1 cellular context compared by ENCODE assay signal in genomic region chr10:62632071-62632809, GRCh38.
A peak's percentile ranks its signal among the peaks of the same experiment; 100 is the strongest.
TF ChIP-seq lines count a peak whose summit lies in the region.

No MANE protein-coding gene starts in this region.

TF ChIP-seq in GM12878, 131 proteins besides CTCF, POLR2A, EP300 and RAD21 (continued from another document and continues in another):
- no peak for TF ChIP-seq PKNOX1 (IDR thresholded peaks at IDR 0.05)
- TF ChIP-seq ZBED1 (IDR thresholded peaks at IDR 0.05; ENCODE audit: borderline replicate concordance): peak; percentile 77; the same call in 1 of the 2 replicates
- peak; percentile 78 for TF ChIP-seq RUNX3 (IDR thresholded peaks at IDR 0.05; ENCODE audit: low read length)
- TF ChIP-seq IKZF2 (IDR thresholded peaks at IDR 0.05): peak; percentile 94
- TF ChIP-seq NR2C2 (IDR thresholded peaks at IDR 0.05; ENCODE audit: borderline replicate concordance, control insufficient read depth, insufficient read length, low read depth): no peak
- TF ChIP-seq ELK1 (IDR thresholded peaks at IDR 0.05; ENCODE audit: low read depth, low read length): peak; percentile 36; the same call in 1 of the 2 replicates
- peak; percentile 99 for TF ChIP-seq ZNF217 (IDR thresholded peaks at IDR 0.05)
- 0 out of 2 replicates have a peak, but pooled peaks have one; percentile 45 for TF ChIP-seq STAT1 (conservative IDR thresholded peaks at IDR 0.05)
- peak; percentile 77; the same call in 1 of the 2 replicates for TF ChIP-seq REST (IDR thresholded peaks at IDR 0.05; ENCODE audit: low read depth, low read length)
- no peak for TF ChIP-seq HDGF (IDR thresholded peaks at IDR 0.05)
- TF ChIP-seq HDAC6 (IDR thresholded peaks at IDR 0.05; ENCODE audit: unreplicated experiment): no peak
- no peak for TF ChIP-seq SMAD5 (IDR thresholded peaks at IDR 0.05; ENCODE audit: low read depth)
- no peak for TF ChIP-seq YY1 (IDR thresholded peaks at IDR 0.05; ENCODE audit: low read depth, low read length)
- peak; percentile 88; the same call in 1 of the 2 replicates for TF ChIP-seq ASH2L (IDR thresholded peaks at IDR 0.05; ENCODE audit: borderline replicate concordance, low read depth)
- no peak for TF ChIP-seq BCL3 (IDR thresholded peaks at IDR 0.05; ENCODE audit: borderline replicate concordance, insufficient read depth, low read depth, low read length, poor library complexity, severe bottlenecking)
- TF ChIP-seq NBN (IDR thresholded peaks at IDR 0.05): peak; percentile 96
- TF ChIP-seq NFIC (IDR thresholded peaks at IDR 0.05; ENCODE audit: low read depth, low read length): peak; percentile 93
- TF ChIP-seq PRDM15 (CRISPR knock-in tag; IDR thresholded peaks at IDR 0.05): no peak
- no peak for TF ChIP-seq E2F4 (IDR thresholded peaks at IDR 0.05; ENCODE audit: low read depth, low read length)
- TF ChIP-seq ZBTB4 (CRISPR knock-in tag; IDR thresholded peaks at IDR 0.05): no peak
- peak; percentile 83 for TF ChIP-seq RELA (IDR thresholded peaks at IDR 0.05; ENCODE audit: borderline replicate concordance, partially characterized antibody)
- no peak for TF ChIP-seq KDM1A (IDR thresholded peaks at IDR 0.05; ENCODE audit: borderline replicate concordance)
- no peak for TF ChIP-seq JUND (IDR thresholded peaks at IDR 0.05; ENCODE audit: low read depth, low read length)
- TF ChIP-seq DPF2 (IDR thresholded peaks at IDR 0.05): peak; percentile 94
- no peak for TF ChIP-seq SUZ12 (IDR thresholded peaks at IDR 0.05; ENCODE audit: unreplicated experiment)
- peak; percentile 34; the same call in 1 of the 2 replicates for TF ChIP-seq SMC3 (IDR thresholded peaks at IDR 0.05; ENCODE audit: borderline replicate concordance, low read length)
- TF ChIP-seq ATF7 (IDR thresholded peaks at IDR 0.05; ENCODE audit: low read depth): peak; percentile 91
- TF ChIP-seq SREBF1 (IDR thresholded peaks at IDR 0.05; ENCODE audit: low read length): no peak
- TF ChIP-seq ZNF274 (IDR thresholded peaks at IDR 0.05; ENCODE audit: insufficient read depth, insufficient read length): no peak
- 0 out of 2 replicates have a peak, but pooled peaks have one; percentile 8 for TF ChIP-seq CBFB (IDR thresholded peaks at IDR 0.05; ENCODE audit: low read depth)
- peak; percentile 95 for TF ChIP-seq MTA2 (IDR thresholded peaks at IDR 0.05; ENCODE audit: low read depth)
- no peak for TF ChIP-seq CHD1 (IDR thresholded peaks at IDR 0.05; ENCODE audit: low read depth, low read length)
- no peak for TF ChIP-seq ZZZ3 (IDR thresholded peaks at IDR 0.05; ENCODE audit: control insufficient read depth, insufficient read length, low read depth)
- peak; percentile 30 for TF ChIP-seq KLF5 (IDR thresholded peaks at IDR 0.05; ENCODE audit: partially characterized antibody)
- TF ChIP-seq E4F1 (IDR thresholded peaks at IDR 0.05; ENCODE audit: borderline replicate concordance, partially characterized antibody): no peak
- no peak for TF ChIP-seq FOXK2 (IDR thresholded peaks at IDR 0.05)
- no peak for TF ChIP-seq KAT2A (conservative IDR thresholded peaks at IDR 0.05; ENCODE audit: control insufficient read depth, low read depth, low read length)
- TF ChIP-seq CBX5 (IDR thresholded peaks at IDR 0.05; ENCODE audit: low read depth): 0 out of 2 replicates have a peak, but pooled peaks have one; percentile 19
- peak; percentile 62 for TF ChIP-seq PML (IDR thresholded peaks at IDR 0.05; ENCODE audit: low read length)
- TF ChIP-seq CREM (IDR thresholded peaks at IDR 0.05; ENCODE audit: low read depth): peak; percentile 83
- TF ChIP-seq USF1 (IDR thresholded peaks at IDR 0.05; ENCODE audit: borderline replicate concordance, extremely low read length, insufficient read depth, low read depth, low read length): no peak
- TF ChIP-seq CBX3 (IDR thresholded peaks at IDR 0.05; ENCODE audit: borderline replicate concordance, low read depth): no peak
- no peak for TF ChIP-seq NR2C1 (IDR thresholded peaks at IDR 0.05)
- TF ChIP-seq FOXM1 (IDR thresholded peaks at IDR 0.05; ENCODE audit: low read depth, low read length): peak; percentile 93
- peak; percentile 97 for TF ChIP-seq IKZF1 (conservative IDR thresholded peaks at IDR 0.05)
- peak; percentile 13 for TF ChIP-seq RAD51 (IDR thresholded peaks at IDR 0.05)
- peak; percentile 100 for TF ChIP-seq TBL1XR1 (IDR thresholded peaks at IDR 0.05; ENCODE audit: low read depth, low read length)
